In genomic region chr10:60722623-60723022, GRCh38 we compare ENCODE assay signal across 18 cellular contexts. TPM values are rescaled to one million over a fixed set of nuclear protein-coding genes. Genes with fewer than 3 reads are reported as not detected.
DNase-seq lines count a peak whose midpoint lies in the region; ATAC-seq and TF ChIP-seq lines count a peak whose summit lies in the region.
"Had no signal": no experiment of that assay in that cellular context is flagged by ENCODE, and none has a peak within 500 bp of the region (broad histone marks: within the 10 kb centered on the region; RNA-seq: fewer than 3 reads in every experiment).

No MANE protein-coding gene starts in this region.

- H3K27me3 Mint-ChIP-seq in activated T-cell treated with anti-CD3 and anti-CD28 coated beads, Interleukin-2, amount 50 U/mL, for 72 hours (ENCODE audit: low read depth), result no peaks in the 10 kb centered on the region
- H3K27me3 Mint-ChIP-seq in activated T-cell treated with anti-CD3 and anti-CD28 coated beads, Interleukin-2, amount 50 U/mL, for 24 hours, result no peaks in the 10 kb centered on the region
- no peaks in the 10 kb centered on the region for H3K27me3 Mint-ChIP-seq in activated T-helper 17 cell treated with anti-CD3 and anti-CD28 coated beads, Interleukin-2, amount 50 U/mL, for 72 hours
- no peaks in the 10 kb centered on the region for H3K27me3 Mint-ChIP-seq in mesothelial cell of epicardium (ENCODE audit: low read depth)
- H3K27me3 Mint-ChIP-seq in activated CD8-positive, alpha-beta T cell treated with anti-CD3 and anti-CD28 coated beads, Interleukin-2, amount 10 ng/mL, durations not matched to agents 7 days and 5 days (ENCODE audit: low read depth), result peaks cover 12% of the 10 kb centered on the region

- no peak overlapping the region for H3K4me3 Mint-ChIP-seq in activated T-cell treated with anti-CD3 and anti-CD28 coated beads, Interleukin-2, amount 50 U/mL, for 72 hours
- no peak overlapping the region for H3K4me3 Mint-ChIP-seq in activated T-cell treated with anti-CD3 and anti-CD28 coated beads, Interleukin-2, amount 50 U/mL, for 24 hours
- peak overlapping the region; percentile 33 for H3K4me3 Mint-ChIP-seq in activated T-helper 17 cell treated with anti-CD3 and anti-CD28 coated beads, Interleukin-2, amount 50 U/mL, for 72 hours
- H3K4me3 Mint-ChIP-seq in mesothelial cell of epicardium, result no peak overlapping the region
- H3K4me3 Mint-ChIP-seq in activated CD8-positive, alpha-beta T cell treated with anti-CD3 and anti-CD28 coated beads, Interleukin-2, amount 10 ng/mL, durations not matched to agents 7 days and 5 days, result no peak overlapping the region
- H3K4me3 Mint-ChIP-seq: CD8-positive, alpha-beta T cell; H9 had no signal

- POLR2A ChIA-PET in activated CD8-positive, alpha-beta T cell treated with anti-CD3 and anti-CD28 coated beads, Interleukin-2, amount 10 ng/mL, durations not matched to agents 7 days and 5 days (lab: Charles Lee), result no interaction called here

- peaks cover 2 to 7% of the 10 kb centered on the region in 2 donors for H3K36me3 Mint-ChIP-seq in activated T-cell treated with anti-CD3 and anti-CD28 coated beads, Interleukin-2, amount 50 U/mL, for 72 hours (ENCODE audit: insufficient read depth in 2 of 2)
- H3K36me3 Mint-ChIP-seq in activated T-cell treated with anti-CD3 and anti-CD28 coated beads, Interleukin-2, amount 50 U/mL, for 24 hours (ENCODE audit: low read depth), result peaks cover 7% of the 10 kb centered on the region
- no peaks in the 10 kb centered on the region for H3K36me3 Mint-ChIP-seq in activated T-helper 17 cell treated with anti-CD3 and anti-CD28 coated beads, Interleukin-2, amount 50 U/mL, for 72 hours (ENCODE audit: low read depth)
- H3K36me3 Mint-ChIP-seq in mesothelial cell of epicardium, result peaks cover 17% of the 10 kb centered on the region
- H3K36me3 Mint-ChIP-seq in activated CD8-positive, alpha-beta T cell treated with anti-CD3 and anti-CD28 coated beads, Interleukin-2, amount 10 ng/mL, durations not matched to agents 7 days and 5 days (ENCODE audit: low read depth), result peaks cover 4% of the 10 kb centered on the region
- H3K36me3 Mint-ChIP-seq: CD8-positive, alpha-beta T cell had no signal

- TF ChIP-seq CTCF in LNCaP clone FGC (IDR thresholded peaks at IDR 0.05; ENCODE audit: control insufficient read depth, extremely low read depth, insufficient read depth) (no peak), mesothelial cell of epicardium (IDR thresholded peaks at IDR 0.05; ENCODE audit: unreplicated experiment) (no peak)

- peaks cover 1% of the 10 kb centered on the region in 2 donors for H3K9me3 Mint-ChIP-seq in activated T-cell treated with anti-CD3 and anti-CD28 coated beads, Interleukin-2, amount 50 U/mL, for 72 hours
- peaks cover 6% of the 10 kb centered on the region for H3K9me3 Mint-ChIP-seq in activated T-cell treated with anti-CD3 and anti-CD28 coated beads, Interleukin-2, amount 50 U/mL, for 24 hours
- H3K9me3 Mint-ChIP-seq in activated T-helper 17 cell treated with anti-CD3 and anti-CD28 coated beads, Interleukin-2, amount 50 U/mL, for 72 hours, result peaks cover 3% of the 10 kb centered on the region
- H3K9me3 Mint-ChIP-seq in mesothelial cell of epicardium, result peaks cover 7% of the 10 kb centered on the region
- H3K9me3 Mint-ChIP-seq in activated CD8-positive, alpha-beta T cell treated with anti-CD3 and anti-CD28 coated beads, Interleukin-2, amount 10 ng/mL, durations not matched to agents 7 days and 5 days (ENCODE audit: insufficient read depth), result peaks cover 5% of the 10 kb centered on the region
- H3K9me3 Mint-ChIP-seq: CD8-positive, alpha-beta T cell had no signal

- no peak for ATAC-seq in activated T-cell treated with anti-CD3 and anti-CD28 coated beads, Interleukin-2, amount 50 U/mL, for 72 hours (replicated peaks in 1 of 2)
- peak; percentile 54 for ATAC-seq in activated T-helper 17 cell treated with anti-CD3 and anti-CD28 coated beads, Interleukin-2, amount 50 U/mL, for 72 hours (replicated peaks)
- no peak for ATAC-seq in HG02981 (IDR thresholded peaks at IDR 0.05; ENCODE audit: unreplicated experiment)
- no peak for ATAC-seq in activated CD8-positive, alpha-beta T cell treated with anti-CD3 and anti-CD28 coated beads, Interleukin-2, amount 10 ng/mL, durations not matched to agents 7 days and 5 days
- ATAC-seq: CD8-positive, alpha-beta T cell had no signal

- H3K4me1 Mint-ChIP-seq in activated T-cell treated with anti-CD3 and anti-CD28 coated beads, Interleukin-2, amount 50 U/mL, for 72 hours (ENCODE audit: low read depth), result peaks cover 60% of the 10 kb centered on the region
- peaks cover 69% of the 10 kb centered on the region for H3K4me1 Mint-ChIP-seq in activated T-cell treated with anti-CD3 and anti-CD28 coated beads, Interleukin-2, amount 50 U/mL, for 24 hours (ENCODE audit: low read depth)
- H3K4me1 Mint-ChIP-seq in activated T-helper 17 cell treated with anti-CD3 and anti-CD28 coated beads, Interleukin-2, amount 50 U/mL, for 72 hours, result peaks cover 22% of the 10 kb centered on the region
- H3K4me1 Mint-ChIP-seq in mesothelial cell of epicardium, result peaks cover 34% of the 10 kb centered on the region
- peaks cover 9% of the 10 kb centered on the region for H3K4me1 Mint-ChIP-seq in activated CD8-positive, alpha-beta T cell treated with anti-CD3 and anti-CD28 coated beads, Interleukin-2, amount 10 ng/mL, durations not matched to agents 7 days and 5 days (ENCODE audit: low read depth)

- CTCF ChIA-PET in activated CD8-positive, alpha-beta T cell treated with anti-CD3 and anti-CD28 coated beads, Interleukin-2, amount 10 ng/mL, durations not matched to agents 7 days and 5 days (lab: Charles Lee), result no interaction called here

- H3K4me3 ChIP-seq in LNCaP clone FGC (ENCODE audit: low read depth, low read length), result no peak overlapping the region
- H3K4me3 ChIP-seq: BLaER1 treated with 17β-estradiol and CSF1 and Interleukin-3, amounts not matched to agents 10 nM and 100 nM had no signal

- DNase-seq in activated T-cell treated with anti-CD3 and anti-CD28 coated beads, Interleukin-2, amount 50 U/mL, for 72 hours, result no peak
- DNase-seq in activated T-cell treated with anti-CD3 and anti-CD28 coated beads, Interleukin-2, amount 50 U/mL, for 24 hours, result no peak
- DNase-seq in LNCaP clone FGC (ENCODE audit: low read depth) (peak; percentile 91), mesothelial cell of epicardium (ENCODE audit: low spot score in 2 of 2, unreplicated experiment in 2 of 2) (no peak), NCI-H82 treated with DMSO at 0.1 percent for 48 hours (lab: John Stamatoyannopoulos, UW; ENCODE audit: unreplicated experiment) (no peak)
- no peak for DNase-seq in activated CD8-positive, alpha-beta T cell treated with anti-CD3 and anti-CD28 coated beads, Interleukin-2, amount 10 ng/mL, durations not matched to agents 7 days and 5 days
- DNase-seq: 8988T; ACHN; CD8-positive, alpha-beta T cell; COR-L47; DMS153; DND-41; GDM1; GOT3; H9 had no signal

- H3K27ac Mint-ChIP-seq in activated T-cell treated with anti-CD3 and anti-CD28 coated beads, Interleukin-2, amount 50 U/mL, for 72 hours, result peak overlapping the region; percentile 14
- no peak overlapping the region for H3K27ac Mint-ChIP-seq in activated T-cell treated with anti-CD3 and anti-CD28 coated beads, Interleukin-2, amount 50 U/mL, for 24 hours
- no peak overlapping the region for H3K27ac Mint-ChIP-seq in activated T-helper 17 cell treated with anti-CD3 and anti-CD28 coated beads, Interleukin-2, amount 50 U/mL, for 72 hours
- H3K27ac Mint-ChIP-seq in mesothelial cell of epicardium, result peak overlapping the region; percentile 74
- H3K27ac Mint-ChIP-seq in activated CD8-positive, alpha-beta T cell treated with anti-CD3 and anti-CD28 coated beads, Interleukin-2, amount 10 ng/mL, durations not matched to agents 7 days and 5 days, result no peak overlapping the region
- H3K27ac Mint-ChIP-seq: CD8-positive, alpha-beta T cell had no signal

RNA-seq across cellular contexts. Expression of gene CDK1, which starts 55.7 kb away (rescaled TPM):
- 100 to 1,000 TPM; 109 to 130 TPM for total RNA-seq in activated T-cell treated with anti-CD3 and anti-CD28 coated beads, Interleukin-2, amount 50 U/mL, for 72 hours
- total RNA-seq in activated T-helper 17 cell treated with anti-CD3 and anti-CD28 coated beads, Interleukin-2, amount 50 U/mL, for 72 hours, result 100 to 1,000 TPM; 104 to 110 TPM
- 41.9 to 42.4 TPM (median 42.3 TPM) in 3 replicates for total RNA-seq in mesothelial cell of epicardium
- 100 to 1,000 TPM; 131 to 147 TPM for total RNA-seq in activated CD8-positive, alpha-beta T cell treated with anti-CD3 and anti-CD28 coated beads, Interleukin-2, amount 10 ng/mL, durations not matched to agents 7 days and 5 days

Comparison
In these comparisons a context has a peak if more than half of its experiments do, and no peak if none do; other contexts are left out.
1. H3K27ac Mint-ChIP-seq: peak in activated T-cell treated with anti-CD3 and anti-CD28 coated beads, Interleukin-2, amount 50 U/mL, for 72 hours (single experiment) and mesothelial cell of epicardium (single experiment); none in activated T-cell treated with anti-CD3 and anti-CD28 coated beads, Interleukin-2, amount 50 U/mL, for 24 hours (single experiment), activated T-helper 17 cell treated with anti-CD3 and anti-CD28 coated beads, Interleukin-2, amount 50 U/mL, for 72 hours (single experiment) and activated CD8-positive, alpha-beta T cell treated with anti-CD3 and anti-CD28 coated beads, Interleukin-2, amount 10 ng/mL, durations not matched to agents 7 days and 5 days (single experiment).